ENCODE assay signal across 22 cellular contexts in the genomic region with DNA sequence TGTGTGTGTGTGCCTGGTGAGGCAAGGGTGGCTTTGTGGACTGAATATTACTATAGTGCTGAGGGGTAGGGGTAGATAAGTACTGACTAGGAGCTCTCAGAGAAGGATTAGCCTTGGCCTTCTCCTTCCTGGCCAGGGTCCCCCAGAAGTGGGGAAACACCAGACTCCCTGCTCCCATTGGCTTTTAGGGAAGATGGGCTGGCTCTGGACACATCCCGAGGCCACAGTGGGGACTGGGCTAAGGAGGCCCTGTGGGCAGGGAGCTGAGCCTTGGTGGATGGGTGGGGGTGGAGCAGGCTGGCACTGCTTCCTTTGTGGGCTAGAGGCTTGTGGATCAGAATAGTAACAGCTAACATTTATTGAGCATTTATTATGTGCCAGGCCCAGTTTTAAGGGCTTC.
"Had no signal": no experiment of that assay in that cellular context is flagged by ENCODE, and none has a peak within 500 bp of the region (broad histone marks: within the 10 kb centered on the region; RNA-seq: fewer than 3 reads in every experiment).

No MANE protein-coding gene starts in this region.

- H3K27me3 ChIP-seq: gastrocnemius medialis, sigmoid colon, suprapubic skin, thyroid gland, vagina had no signal

- H3K27ac Mint-ChIP-seq: memory B cell, natural killer cell, progenitor cell of endocrine pancreas had no signal

- ATAC-seq: esophagus mucosa; gastrocnemius medialis; left lobe of liver; natural killer cell; stimulated activated memory B cell treated with anti-CD40 and anti-IgM and Interleukin-4, amounts not matched to agents 10 μg/mL and 1 μg/mL and 100 μg/mL, for 72 hours; stimulated activated naive CD8-positive, alpha-beta T cell treated with anti-CD3 and anti-CD28 coated beads, Interleukin-15, Interleukin-2, amounts not matched to agents 100 U/mL and 50 U/mL, for 24 hours had no signal

- H2AFZ ChIP-seq: parathyroid adenoma had no signal

- DNase-seq: dermis blood vessel endothelial cell; foreskin fibroblast; gastrocnemius medialis; natural killer cell; sigmoid colon; stimulated activated CD4-positive, alpha-beta T cell treated with anti-CD3 and anti-CD28 coated beads, Interleukin-2, amount 100 ng/mL, for 24 hours; stimulated activated CD4-positive, alpha-beta T cell treated with anti-CD3 and anti-CD28 coated beads, Interleukin-4, amount 100 ng/mL, for 4 hours; stimulated activated naive CD8-positive, alpha-beta T cell treated with anti-CD3 and anti-CD28 coated beads, Interleukin-15, Interleukin-2, amounts not matched to agents 100 U/mL and 50 U/mL, for 24 hours; thyroid gland; trophoblast cell had no signal

- H3K9ac ChIP-seq: parathyroid adenoma had no signal

- H3K36me3 ChIP-seq: gastrocnemius medialis, sigmoid colon, suprapubic skin, thyroid gland, vagina had no signal

- H3K4me3 Mint-ChIP-seq: natural killer cell had no signal

- H3K4me3 ChIP-seq: coronary artery, gastrocnemius medialis, lung, sigmoid colon, suprapubic skin, thyroid gland, vagina had no signal

- H3K9me3 Mint-ChIP-seq: memory B cell; natural killer cell; stimulated activated memory B cell treated with anti-CD40 and anti-IgM and Interleukin-4, amounts not matched to agents 10 μg/mL and 1 μg/mL and 100 μg/mL, for 72 hours had no signal

- H3K36me3 Mint-ChIP-seq: memory B cell; natural killer cell; stimulated activated memory B cell treated with anti-CD40 and anti-IgM and Interleukin-4, amounts not matched to agents 10 μg/mL and 1 μg/mL and 100 μg/mL, for 72 hours had no signal

- FAIRE-seq: keratinocyte had no signal

- H3K27ac ChIP-seq: coronary artery, epithelial cell of prostate, gastrocnemius medialis, parathyroid adenoma, sigmoid colon, suprapubic skin, thyroid gland, vagina had no signal

- H3K9me3 ChIP-seq: gastrocnemius medialis, sigmoid colon, suprapubic skin, thyroid gland, vagina had no signal
